Comparison of ENCODE assay signal across 9 cellular contexts in the genomic region with DNA sequence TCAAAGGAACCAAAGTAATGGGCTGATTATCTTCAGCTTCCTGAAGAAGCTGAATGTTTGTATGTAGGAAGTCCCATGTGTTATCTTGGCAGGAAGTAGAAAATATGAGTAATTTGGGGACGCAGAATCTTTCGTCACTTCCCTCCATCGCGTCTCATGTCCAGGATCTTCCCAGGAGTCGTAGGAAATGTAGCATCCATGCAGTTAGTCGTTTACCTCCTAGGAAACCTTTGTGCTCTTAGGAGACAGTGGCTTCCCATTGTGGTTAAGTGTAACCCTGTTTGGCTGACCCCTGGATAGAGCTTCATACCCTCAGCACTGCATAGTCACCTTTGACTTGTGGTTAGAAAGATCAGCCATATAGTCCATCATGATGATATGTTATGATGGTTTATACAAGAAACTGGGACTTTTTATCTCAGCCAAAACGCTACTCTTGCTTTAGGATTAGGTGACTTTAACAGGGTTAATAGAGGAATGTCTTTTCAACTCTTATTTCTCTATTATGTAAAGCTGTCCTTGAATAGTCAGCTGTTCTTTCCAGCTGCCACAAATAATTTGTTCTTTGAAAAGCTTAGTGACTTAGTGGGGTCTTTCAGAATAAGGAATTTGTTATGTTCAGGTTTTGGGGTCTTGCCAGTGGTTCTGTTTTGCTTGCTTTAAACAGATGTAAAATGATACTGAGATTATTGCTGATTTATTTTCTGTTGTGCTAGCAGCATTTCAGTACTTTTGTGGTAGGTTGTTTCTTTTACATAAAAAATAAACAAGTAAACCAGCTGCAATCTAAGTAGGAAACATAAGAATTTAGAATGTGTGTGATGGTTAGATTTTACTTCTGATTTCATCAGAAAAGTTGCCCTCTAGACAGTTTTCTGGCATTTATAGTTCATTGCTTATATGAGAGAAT.
DNase-seq lines count a peak whose midpoint lies in the region; ATAC-seq, FAIRE-seq and TF ChIP-seq lines count a peak whose summit lies in the region.
"Had no signal": no experiment of that assay in that cellular context is flagged by ENCODE, and none has a peak within 500 bp of the region (broad histone marks: within the 10 kb centered on the region; RNA-seq: fewer than 3 reads in every experiment).

No MANE protein-coding gene starts in this region.

- H3K79me2 ChIP-seq in H1 (ENCODE audit: control insufficient read depth in 1 of 2, insufficient read depth in 2 of 2, low read length in 2 of 2), result no peaks in the 10 kb centered on the region

- H2BK15ac ChIP-seq in H1 (ENCODE audit: low read length), result no peak overlapping the region

- no peak overlapping the region for H2BK12ac ChIP-seq in H1 (ENCODE audit: low read depth, low read length)

- H3K79me1 ChIP-seq in H1 (ENCODE audit: low read depth, low read length), result no peaks in the 10 kb centered on the region

- H3K9me3 ChIP-seq in H1 (ENCODE audit: insufficient read depth in 2 of 2, low read depth in 1 of 2, low read length in 1 of 2) (no peaks in the 10 kb centered on the region), skeletal muscle tissue (ENCODE audit: control insufficient read depth in 3 of 3, low read length in 3 of 3) (no peaks in the 10 kb centered on the region)

- no peak overlapping the region for H2BK20ac ChIP-seq in H1 (ENCODE audit: low read length)

- ATAC-seq in SK-N-SH treated with all-trans-retinoic acid at 6 μM for 48 hours, result no peak

- H3K4me1 ChIP-seq in H1 (replicated peaks in 1 of 4; ENCODE audit: control insufficient read depth in 3 of 4, insufficient read depth in 4 of 4, low read length in 3 of 4) (peaks cover 0 to 5% (median 0%) of the 10 kb centered on the region in 4 experiments; a peak in 4 of 7 replicates), skeletal muscle tissue (ENCODE audit: control insufficient read depth in 3 of 3, insufficient read depth in 3 of 3, low read length in 3 of 3) (peaks cover 33 to 40% (median 37%) of the 10 kb centered on the region in 3 donors)

- no peak for TF ChIP-seq EP300 in H1 (IDR thresholded peaks at IDR 0.05; ENCODE audit: borderline replicate concordance in 1 of 2, low read depth in 2 of 2, low read length in 2 of 2)

- CTCF ChIA-PET in H1 (lab: Charles Lee; ENCODE audit: partially characterized antibody), result interaction anchor here (0.6 to 1.2 kb wide), 5 partner anchors 27 to 874 kb away, joined by 3 read pairs; no protein-coding TSS in a partner anchor

- no peak overlapping the region for H2BK120ac ChIP-seq in H1 (replicated peaks; ENCODE audit: low read depth, low read length)

- no peak for DNase-seq in H1 (ENCODE audit: low read depth in 1 of 2, low spot score in 2 of 2)
- DNase-seq in NCI-H1694 (lab: John Stamatoyannopoulos, UW), result no peak
- DNase-seq in DMS 273 (lab: John Stamatoyannopoulos, UW; ENCODE audit: unreplicated experiment), result no peak
- no peak for DNase-seq in NCI-H187 treated with DMSO at 0.1 percent for 48 hours (lab: John Stamatoyannopoulos, UW)
- DNase-seq: activated CD4-positive, CD25-positive, alpha-beta regulatory T cell treated with anti-CD3 and anti-CD28 coated beads, Interleukin-2, amount 50 U/mL, for 72 hours had no signal

- no peak overlapping the region for H4K8ac ChIP-seq in H1 (ENCODE audit: extremely low read depth, insufficient read depth, low read length)

- H2BK5ac ChIP-seq in H1 (ENCODE audit: low read depth, low read length), result no peak overlapping the region

- no peaks in the 10 kb centered on the region for H3K23me2 ChIP-seq in H1 (ENCODE audit: low read depth, low read length)

- H3K14ac ChIP-seq in H1 (ENCODE audit: insufficient read length), result no peak overlapping the region

- no peak overlapping the region for H3K4me2 ChIP-seq in H1 (ENCODE audit: insufficient read depth in 1 of 2, low read depth in 2 of 2, low read length in 2 of 2)

- no peak overlapping the region for H4K91ac ChIP-seq in H1 (replicated peaks; ENCODE audit: insufficient read length, low read length)

- FAIRE-seq in H1 (lab: Jason Lieb, UNC), result peak; percentile 52

- POLR2A ChIA-PET in H1 (lab: Charles Lee; ENCODE audit: partially characterized antibody), result no interaction called here

- WGBS in H1 (ENCODE audit: extremely low coverage in 1 of 2, insufficient coverage in 1 of 2, insufficient read length in 1 of 2, insufficient replicate concordance in 2 of 2, low coverage in 1 of 2, low lambda C conversion rate in 2 of 2, missing lambda C conversion rate in 1 of 2), 2 experiments, result 86% methylated on average over 7 of the region's 7 CpGs; no CpG with 5 or more reads in 1 of the 2 experiments

- TF ChIP-seq RAD21 in H1 (IDR thresholded peaks at IDR 0.05 in 1 of 2, conservative IDR thresholded peaks at IDR 0.05 in 1 of 2; ENCODE audit: low read depth in 2 of 2, low read length in 2 of 2), result no peak

- no peak overlapping the region for H2AK5ac ChIP-seq in H1 (ENCODE audit: low read depth, low read length)

- H3K4me3 ChIP-seq in H1 (ENCODE audit: extremely low read depth in 1 of 4, insufficient read depth in 2 of 4, low read depth in 3 of 4, low read length in 4 of 4), result no peak overlapping the region
- peak overlapping the region in 1 of 3 donors; percentile 35 for H3K4me3 ChIP-seq in skeletal muscle tissue (ENCODE audit: low read length in 3 of 3)

- no peak overlapping the region for H3K56ac ChIP-seq in H1 (replicated peaks; ENCODE audit: insufficient read length, low read depth, low read length)

- H3K27me3 ChIP-seq in H1 (replicated peaks in 1 of 4; ENCODE audit: control insufficient read depth in 3 of 4, extremely low read depth in 1 of 4, insufficient read depth in 3 of 4, low read length in 3 of 4), result no peaks in the 10 kb centered on the region
- H3K27me3 ChIP-seq in skeletal muscle tissue (ENCODE audit: control insufficient read depth in 3 of 3, insufficient read depth in 3 of 3, low read length in 3 of 3), result no peaks in the 10 kb centered on the region

- H3K4ac ChIP-seq in H1 (replicated peaks; ENCODE audit: insufficient read length, low read depth, low read length), result no peak overlapping the region

- H3K23ac ChIP-seq in H1 (ENCODE audit: insufficient read length), result no peak overlapping the region

- TF ChIP-seq POLR2A in GM15510 (IDR thresholded peaks at IDR 0.05; ENCODE audit: borderline replicate concordance, extremely low read depth, insufficient read length) (peak; percentile 13), Raji (IDR thresholded peaks at IDR 0.05; ENCODE audit: insufficient read depth, low read depth, low read length) (peak; percentile 44; the same call in 1 of the 2 replicates), H1 (IDR thresholded peaks at IDR 0.05; ENCODE audit: control extremely low read depth in 1 of 2, low read depth in 2 of 2, low read length in 2 of 2) (no peak)

- peaks cover 0 to 7% of the 10 kb centered on the region in 2 experiments for H4K20me1 ChIP-seq in H1 (replicated peaks in 1 of 2; ENCODE audit: control insufficient read depth in 1 of 2, insufficient read depth in 2 of 2, low read length in 2 of 2)

- no peak for TF ChIP-seq CTCF in H1 (IDR thresholded peaks at IDR 0.05; ENCODE audit: control extremely low read depth in 1 of 3, insufficient read depth in 1 of 3, low read depth in 1 of 3, low read length in 3 of 3)

- H3K18ac ChIP-seq in H1 (ENCODE audit: extremely low read depth, low read length), result no peak overlapping the region

- no peak overlapping the region for H2AFZ ChIP-seq in H1 (ENCODE audit: low read length)

- H3K36me3 ChIP-seq in H1 (ENCODE audit: control insufficient read depth in 2 of 4, insufficient read depth in 4 of 4, low read length in 3 of 4), result peaks cover 0 to 4% (median under 1%) of the 10 kb centered on the region in 4 experiments; a peak in 2 of 8 replicates
- H3K36me3 ChIP-seq in skeletal muscle tissue (ENCODE audit: control insufficient read depth in 3 of 3, insufficient read depth in 3 of 3, low read length in 3 of 3), result peaks cover 0 to 5% (median 0%) of the 10 kb centered on the region in 3 donors

- no peak overlapping the region for H4K5ac ChIP-seq in H1 (ENCODE audit: insufficient read length, low read depth, low read length)

- H3K9ac ChIP-seq in H1 (replicated peaks in 1 of 4; ENCODE audit: extremely low read depth in 1 of 4, low read depth in 3 of 4, low read length in 3 of 4), result no peak overlapping the region
- peak overlapping the region in 1 of 3 donors; percentile 24 for H3K9ac ChIP-seq in skeletal muscle tissue (ENCODE audit: low read depth in 1 of 3, low read length in 3 of 3)

- H3K27ac ChIP-seq in H1 (ENCODE audit: low read depth, low read length) (no peak overlapping the region), skeletal muscle tissue (ENCODE audit: low read depth, low read length) (peak overlapping the region; percentile 73)

TF ChIP-seq in H1, 55 proteins besides CTCF, POLR2A, EP300 and RAD21 (continues in another document):
- TF ChIP-seq POLR2AphosphoS5 (IDR thresholded peaks at IDR 0.05; ENCODE audit: low read depth, low read length) (no peak), SRF (IDR thresholded peaks at IDR 0.05; ENCODE audit: low read depth, low read length) (no peak), KDM1A (IDR thresholded peaks at IDR 0.05; ENCODE audit: borderline replicate concordance, low read length) (no peak), TAF7 (optimal IDR thresholded peaks at IDR 0.05; ENCODE audit: borderline replicate concordance, low read depth, low read length) (no peak), NRF1 (IDR thresholded peaks at IDR 0.05; ENCODE audit: low read depth, low read length) (no peak), KDM4A (IDR thresholded peaks at IDR 0.05; ENCODE audit: low read depth, low read length, severe bottlenecking) (no peak), RXRA (IDR thresholded peaks at IDR 0.05; ENCODE audit: insufficient read depth, low read depth, low read length) (no peak), BACH1 (IDR thresholded peaks at IDR 0.05; ENCODE audit: low read length) (no peak), RBBP5 (IDR thresholded peaks at IDR 0.05; ENCODE audit: borderline replicate concordance, low read depth, low read length) (no peak)

TF ChIP-seq in SK-N-SH treated with all-trans-retinoic acid at 6 μM for 48 hours, 23 proteins besides CTCF, POLR2A, EP300 and RAD21 (continues in another document):
- no peak for TF ChIP-seq ARNTL (CRISPR knock-in tag; IDR thresholded peaks at IDR 0.05; ENCODE audit: borderline replicate concordance, low read depth)
- no peak for TF ChIP-seq ZNF8 (CRISPR knock-in tag; IDR thresholded peaks at IDR 0.05)
- no peak for TF ChIP-seq ESRRG (CRISPR knock-in tag; IDR thresholded peaks at IDR 0.05)
- no peak for TF ChIP-seq BACH2 (CRISPR knock-in tag; IDR thresholded peaks at IDR 0.05; ENCODE audit: borderline replicate concordance)
- no peak for TF ChIP-seq OSR1 (CRISPR knock-in tag; IDR thresholded peaks at IDR 0.05)

Comparison
In these comparisons a context has a peak if more than half of its experiments do, and no peak if none do; other contexts are left out.
1. POLR2A ChIP-seq: peak in GM15510 (single experiment) and Raji (single experiment); none in H1 (0 of 2).